Comparison of ENCODE assay signal across 1 cellular context in genomic region chr12:105089817-105090216, GRCh38.
TF ChIP-seq lines count a peak whose summit lies in the region.

No MANE protein-coding gene starts in this region.

TF ChIP-seq in H1, 55 proteins besides CTCF, POLR2A, EP300 and RAD21:
- TF ChIP-seq MAX (IDR thresholded peaks at IDR 0.05) (no peak), RXRA (IDR thresholded peaks at IDR 0.05; ENCODE audit: insufficient read depth, low read depth, low read length) (no peak), CEBPB (IDR thresholded peaks at IDR 0.05; ENCODE audit: low read depth, low read length) (no peak), CBX8 (IDR thresholded peaks at IDR 0.05; ENCODE audit: borderline replicate concordance, low read depth, low read length) (no peak), TAF7 (optimal IDR thresholded peaks at IDR 0.05; ENCODE audit: borderline replicate concordance, low read depth, low read length) (no peak), CHD2 (IDR thresholded peaks at IDR 0.05; ENCODE audit: low read length) (no peak), CHD1 (IDR thresholded peaks at IDR 0.05; ENCODE audit: low read depth, low read length) (no peak), ATF3 (IDR thresholded peaks at IDR 0.05; ENCODE audit: insufficient read depth, low read depth, low read length) (no peak), EGR1 (IDR thresholded peaks at IDR 0.05; ENCODE audit: borderline replicate concordance, low read depth, low read length) (no peak), TCF12 (IDR thresholded peaks at IDR 0.05; ENCODE audit: low read depth, low read length) (no peak), CREB1 (IDR thresholded peaks at IDR 0.05) (no peak), TEAD4 (IDR thresholded peaks at IDR 0.05; ENCODE audit: low read depth, low read length) (no peak), USF2 (IDR thresholded peaks at IDR 0.05; ENCODE audit: low read length) (no peak), SP2 (IDR thresholded peaks at IDR 0.05; ENCODE audit: low read length) (no peak), KDM5A (IDR thresholded peaks at IDR 0.05; ENCODE audit: low read length) (no peak), RBBP5 (IDR thresholded peaks at IDR 0.05; ENCODE audit: borderline replicate concordance, low read depth, low read length) (no peak), BRCA1 (IDR thresholded peaks at IDR 0.05; ENCODE audit: low read depth, low read length) (no peak)
